Comparison of ENCODE assay signal across 1 cellular context in genomic region chr19:53037101-53038097, GRCh38.
TF ChIP-seq lines count a peak whose summit lies in the region.

No MANE protein-coding gene starts in this region.

TF ChIP-seq in K562, 482 proteins besides CTCF, POLR2A, EP300 and RAD21 (continued from another document):
- TF ChIP-seq ZBTB26 (CRISPR knock-in tag; IDR thresholded peaks at IDR 0.05) = no peak
- 0 out of 2 replicates have a peak, but pooled peaks have one; percentile 7 for TF ChIP-seq RBFOX2 (IDR thresholded peaks at IDR 0.05; ENCODE audit: low read depth, low read length)
- TF ChIP-seq, protein P1, sequence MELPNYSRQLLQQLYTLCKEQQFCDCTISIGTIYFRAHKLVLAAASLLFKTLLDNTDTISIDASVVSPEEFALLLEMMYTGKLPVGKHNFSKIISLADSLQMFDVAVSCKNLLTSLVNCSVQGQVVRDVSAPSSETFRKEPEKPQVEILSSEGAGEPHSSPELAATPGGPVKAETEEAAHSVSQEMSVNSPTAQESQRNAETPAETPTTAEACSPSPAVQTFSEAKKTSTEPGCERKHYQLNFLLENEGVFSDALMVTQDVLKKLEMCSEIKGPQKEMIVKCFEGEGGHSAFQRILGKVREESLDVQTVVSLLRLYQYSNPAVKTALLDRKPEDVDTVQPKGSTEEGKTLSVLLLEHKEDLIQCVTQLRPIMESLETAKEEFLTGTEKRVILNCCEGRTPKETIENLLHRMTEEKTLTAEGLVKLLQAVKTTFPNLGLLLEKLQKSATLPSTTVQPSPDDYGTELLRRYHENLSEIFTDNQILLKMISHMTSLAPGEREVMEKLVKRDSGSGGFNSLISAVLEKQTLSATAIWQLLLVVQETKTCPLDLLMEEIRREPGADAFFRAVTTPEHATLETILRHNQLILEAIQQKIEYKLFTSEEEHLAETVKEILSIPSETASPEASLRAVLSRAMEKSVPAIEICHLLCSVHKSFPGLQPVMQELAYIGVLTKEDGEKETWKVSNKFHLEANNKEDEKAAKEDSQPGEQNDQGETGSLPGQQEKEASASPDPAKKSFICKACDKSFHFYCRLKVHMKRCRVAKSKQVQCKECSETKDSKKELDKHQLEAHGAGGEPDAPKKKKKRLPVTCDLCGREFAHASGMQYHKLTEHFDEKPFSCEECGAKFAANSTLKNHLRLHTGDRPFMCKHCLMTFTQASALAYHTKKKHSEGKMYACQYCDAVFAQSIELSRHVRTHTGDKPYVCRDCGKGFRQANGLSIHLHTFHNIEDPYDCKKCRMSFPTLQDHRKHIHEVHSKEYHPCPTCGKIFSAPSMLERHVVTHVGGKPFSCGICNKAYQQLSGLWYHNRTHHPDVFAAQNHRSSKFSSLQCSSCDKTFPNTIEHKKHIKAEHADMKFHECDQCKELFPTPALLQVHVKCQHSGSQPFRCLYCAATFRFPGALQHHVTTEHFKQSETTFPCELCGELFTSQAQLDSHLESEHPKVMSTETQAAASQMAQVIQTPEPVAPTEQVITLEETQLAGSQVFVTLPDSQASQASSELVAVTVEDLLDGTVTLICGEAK (IDR thresholded peaks at IDR 0.05) = peak; percentile 51; the same call in 1 of the 2 replicates
- TF ChIP-seq, protein P1 (CRISPR knock-in tag; IDR thresholded peaks at IDR 0.05) = no peak
- TF ChIP-seq YY1 (IDR thresholded peaks at IDR 0.05; ENCODE audit: borderline replicate concordance in 1 of 3, control insufficient read depth in 1 of 3, extremely low read depth in 1 of 3, insufficient read depth in 3 of 3, insufficient read length in 1 of 3, insufficient replicate concordance in 2 of 3, low read depth in 1 of 3, low read length in 2 of 3) = peak in 1 of 3 experiments; percentile 27
